In the genomic region with DNA sequence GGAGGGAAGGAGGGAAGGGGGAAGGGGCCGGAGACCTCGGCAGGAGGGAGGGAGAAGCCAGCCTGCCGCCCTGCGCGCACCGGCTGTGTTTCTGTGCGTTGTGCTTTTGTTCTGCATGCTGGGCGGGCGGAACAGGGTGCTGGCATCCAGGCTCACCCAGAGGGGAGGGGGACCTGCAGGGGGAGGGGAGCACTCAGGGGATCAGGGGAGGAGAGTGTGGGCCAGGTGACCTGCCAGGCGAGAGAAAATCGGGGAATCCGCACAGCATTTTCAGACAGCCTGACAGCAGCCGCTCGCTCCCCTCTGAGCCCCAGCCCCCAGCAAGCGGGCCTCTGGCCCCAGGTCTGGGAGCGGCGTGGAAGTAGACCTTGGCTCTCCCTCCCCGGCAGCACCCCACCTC, we compare ENCODE assay signal across 26 cellular contexts. TPM values are rescaled to one million over a fixed set of nuclear protein-coding genes. Genes with fewer than 3 reads are reported as not detected.
DNase-seq lines count a peak whose midpoint lies in the region; ATAC-seq, FAIRE-seq and TF ChIP-seq lines count a peak whose summit lies in the region.
"Had no signal": no experiment of that assay in that cellular context is flagged by ENCODE, and none has a peak within 500 bp of the region (broad histone marks: within the 10 kb centered on the region; RNA-seq: fewer than 3 reads in every experiment).

No MANE protein-coding gene starts in this region.

- no peak for FAIRE-seq in A549 (lab: Jason Lieb, UNC)
- no peak for FAIRE-seq in GM12891 (lab: Jason Lieb, UNC)
- FAIRE-seq: pancreas had no signal

- H3K27me3 ChIP-seq in Peyer's patch, result no peaks in the 10 kb centered on the region
- peaks cover 8% of the 10 kb centered on the region for H3K27me3 ChIP-seq in iPS-18a (ENCODE audit: control insufficient read depth, insufficient read depth, low read length)
- H3K27me3 ChIP-seq: ascending aorta, BLaER1, pancreas had no signal

- TF ChIP-seq CTCF in A549 (IDR thresholded peaks at IDR 0.05) (no peak), Peyer's patch (IDR thresholded peaks at IDR 0.05) (no peak), neural crest cell (conservative IDR thresholded peaks at IDR 0.05) (no peak)

- CTCF ChIA-PET in A549 (lab: Yijun Ruan, JAX), result interaction anchor here (0.6 kb wide), 1 partner anchor 158 kb away, joined by 3 read pairs; no protein-coding TSS in a partner anchor

- H3K9me3 ChIP-seq in A549, result no peaks in the 10 kb centered on the region
- H3K9me3 ChIP-seq in Peyer's patch, result no peaks in the 10 kb centered on the region
- H3K9me3 ChIP-seq in iPS-18a (ENCODE audit: control insufficient read depth, low read depth, low read length), result no peaks in the 10 kb centered on the region
- H3K9me3 ChIP-seq: ascending aorta, BLaER1, left lung, pancreas, thoracic aorta had no signal

- WGBS in A549 (ENCODE audit: missing lambda C conversion rate), result 92% methylated on average over 15 of the region's 18 CpGs

- H3K9me3 Mint-ChIP-seq in neural crest cell, result no peaks in the 10 kb centered on the region
- H3K9me3 Mint-ChIP-seq: activated CD4-positive, alpha-beta memory T cell treated with anti-CD3 and anti-CD28 coated beads, Interleukin-2, amount 10 ng/mL, durations not matched to agents 7 days and 5 days; effector memory CD8-positive, alpha-beta T cell had no signal

- no peaks in the 10 kb centered on the region for H3K36me3 ChIP-seq in Peyer's patch
- no peaks in the 10 kb centered on the region for H3K36me3 ChIP-seq in iPS-18a (ENCODE audit: control insufficient read depth, low read depth, low read length)
- H3K36me3 ChIP-seq: ascending aorta, BLaER1, heart right ventricle, left lung, pancreas, thoracic aorta, WERI-Rb-1 had no signal

- TF ChIP-seq POLR2A in A549 (IDR thresholded peaks at IDR 0.05; ENCODE audit: low read length), result no peak
- no peak for TF ChIP-seq POLR2A in Peyer's patch (IDR thresholded peaks at IDR 0.05)
- TF ChIP-seq POLR2A in GM12891 (IDR thresholded peaks at IDR 0.05; ENCODE audit: low read depth, low read length), result no peak

- DNase-seq in A549 (ENCODE audit: low read depth in 1 of 2, low spot score in 1 of 2), result no peak
- peak in 1 of 3 donors; percentile 43 for DNase-seq in Peyer's patch
- no peak for DNase-seq in neural crest cell (ENCODE audit: low read depth, low spot score)
- no peak for DNase-seq in DMS79 treated with DMSO at 0.1 percent for 48 hours (lab: John Stamatoyannopoulos, UW)
- DNase-seq in GM12891 (ENCODE audit: insufficient read length, low spot score), result no peak
- DNase-seq: activated CD4-positive, alpha-beta memory T cell treated with anti-CD3 and anti-CD28 coated beads, Interleukin-2, amount 10 ng/mL, durations not matched to agents 7 days and 5 days; activated naive CD4-positive, alpha-beta T cell treated with anti-CD3 and anti-CD28 coated beads, Interleukin-2, amount 50 U/mL, for 16 hours; activated T-cell treated with anti-CD3 and anti-CD28 coated beads, Interleukin-2, amount 50 U/mL, for 48 hours; DMS 273 treated with DMSO at 0.1 percent for 48 hours; effector memory CD8-positive, alpha-beta T cell; GM23248; heart right ventricle; left lung; MV-4-11; NCI-H187; NCI-H510A; WERI-Rb-1 had no signal

- no peak for TF ChIP-seq EP300 in A549 (IDR thresholded peaks at IDR 0.05)

- H3K27ac ChIP-seq in A549 (peak overlapping the region; percentile 21 to 67; a peak in 3 of 6 replicates), Peyer's patch (peak overlapping the region in 3 of 4 donors; percentile 32 to 95 (median 72)), iPS-18a (ENCODE audit: low read length) (no peak overlapping the region)
- H3K27ac ChIP-seq: ascending aorta, BLaER1, GM23248, heart right ventricle, left lung, thoracic aorta, WERI-Rb-1 had no signal

- H3K4me2 ChIP-seq in A549, result no peak overlapping the region
- H3K4me2 ChIP-seq: BLaER1, smooth muscle cell had no signal

- peak overlapping the region; percentile 32 for H3K4me3 Mint-ChIP-seq in neural crest cell
- H3K4me3 Mint-ChIP-seq: activated CD4-positive, alpha-beta memory T cell treated with anti-CD3 and anti-CD28 coated beads, Interleukin-2, amount 10 ng/mL, durations not matched to agents 7 days and 5 days; effector memory CD8-positive, alpha-beta T cell had no signal

- H3K4me1 Mint-ChIP-seq in neural crest cell, result peaks cover 25% of the 10 kb centered on the region

- ATAC-seq in A549 (no peak), HG03108 (IDR thresholded peaks at IDR 0.05; ENCODE audit: unreplicated experiment) (no peak), GM21360 (IDR thresholded peaks at IDR 0.05; ENCODE audit: unreplicated experiment) (no peak)
- ATAC-seq: effector memory CD8-positive, alpha-beta T cell; heart right ventricle; left lung; pancreas had no signal

- H3K9ac ChIP-seq in iPS-18a (ENCODE audit: low read length), result no peak overlapping the region
- H3K9ac ChIP-seq: BLaER1, GM23248 had no signal

- POLR2A ChIA-PET in A549 (lab: Yijun Ruan, JAX), result no interaction called here

- peaks cover 39% of the 10 kb centered on the region for H3K27me3 Mint-ChIP-seq in neural crest cell (ENCODE audit: low read depth)

- no peaks in the 10 kb centered on the region for H3K36me3 Mint-ChIP-seq in neural crest cell (ENCODE audit: low read depth)

- H3K4me3 ChIP-seq in A549 (no peak overlapping the region), Peyer's patch (no peak overlapping the region), iPS-18a (ENCODE audit: low read length) (peak overlapping the region; percentile 41)
- H3K4me3 ChIP-seq: ascending aorta, BLaER1, GM23248, heart right ventricle, left lung, pancreas, smooth muscle cell, thoracic aorta had no signal

- TF ChIP-seq RAD21 in A549 (conservative IDR thresholded peaks at IDR 0.05 in 1 of 2, IDR thresholded peaks at IDR 0.05 in 1 of 2), result no peak

- no peak overlapping the region for H3K27ac Mint-ChIP-seq in neural crest cell (ENCODE audit: unreplicated experiment)
- H3K27ac Mint-ChIP-seq: activated CD4-positive, alpha-beta memory T cell treated with anti-CD3 and anti-CD28 coated beads, Interleukin-2, amount 10 ng/mL, durations not matched to agents 7 days and 5 days; effector memory CD8-positive, alpha-beta T cell had no signal

- H3K4me1 ChIP-seq in A549 (peaks cover 50% of the 10 kb centered on the region), Peyer's patch (peaks cover 0 to 57% (median 4%) of the 10 kb centered on the region in 4 donors), iPS-18a (ENCODE audit: control insufficient read depth, low read depth, low read length) (peaks cover 16% of the 10 kb centered on the region)
- H3K4me1 ChIP-seq: ascending aorta, heart right ventricle, left lung had no signal

TF ChIP-seq in A549, 52 proteins besides CTCF, POLR2A, EP300 and RAD21:
- TF ChIP-seq POLR2AphosphoS2 (conservative IDR thresholded peaks at IDR 0.05; ENCODE audit: low read length) (no peak), NPAS2 (CRISPR knock-in tag; IDR thresholded peaks at IDR 0.05; ENCODE audit: borderline replicate concordance) (no peak), RARB (CRISPR knock-in tag; IDR thresholded peaks at IDR 0.05) (no peak), TFCP2L1 (CRISPR knock-in tag; IDR thresholded peaks at IDR 0.05) (no peak)
- TF ChIP-seq, protein P1, sequence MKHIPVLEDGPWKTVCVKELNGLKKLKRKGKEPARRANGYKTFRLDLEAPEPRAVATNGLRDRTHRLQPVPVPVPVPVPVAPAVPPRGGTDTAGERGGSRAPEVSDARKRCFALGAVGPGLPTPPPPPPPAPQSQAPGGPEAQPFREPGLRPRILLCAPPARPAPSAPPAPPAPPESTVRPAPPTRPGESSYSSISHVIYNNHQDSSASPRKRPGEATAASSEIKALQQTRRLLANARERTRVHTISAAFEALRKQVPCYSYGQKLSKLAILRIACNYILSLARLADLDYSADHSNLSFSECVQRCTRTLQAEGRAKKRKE (CRISPR knock-in tag; IDR thresholded peaks at IDR 0.05; ENCODE audit: low read depth), result no peak

TF ChIP-seq in GM12891, 5 proteins besides CTCF, POLR2A, EP300 and RAD21:
- TF ChIP-seq PAX5 (IDR thresholded peaks at IDR 0.05; ENCODE audit: insufficient read depth, low read length, severe bottlenecking), result no peak

RNA-seq across cellular contexts. Expression of a gene that starts 54.7 kb away (rescaled TPM):
- polyA plus RNA-seq in A549 (2011; rRNA removed) (3.0 and 3.3 TPM in 2 replicates), A549 (2017; fragmentation: RNase III; extraction: RNeasy Plus Mini Kit Qiagen cat#74134 plus additional on column Dnase treatment) (5.1 to 6.4 TPM (median 5.7 TPM) in 3 replicates)
- polyA plus RNA-seq in A549 (2012; cell fraction: cytosol; rRNA removed), result 5.8 and 8.1 TPM in 2 replicates
- polyA plus RNA-seq in A549 (2012; cell fraction: nucleus; rRNA removed), result 29.3 and 29.7 TPM in 2 replicates
- 5.0 and 8.3 TPM in 2 replicates for polyA minus RNA-seq in A549 (2011; rRNA and poly(A)+ RNA removed)
- total RNA-seq in Peyer's patch (10 to 100 TPM in 3 of 4 donors, 1 to 10 TPM in 1; 5.0 to 62.5 (median 31.3) TPM), neural crest cell (not detected in 2 replicates)
- polyA plus RNA-seq in GM12891 (2012; ENCODE audit: low read depth, missing spikeins), result 0.10 TPM
- total RNA-seq: activated CD4-positive, alpha-beta memory T cell treated with anti-CD3 and anti-CD28 coated beads, Interleukin-2, amount 10 ng/mL, durations not matched to agents 7 days and 5 days; T-helper 1 cell treated with Interleukin-12 subunit alpha and Interleukin-12 subunit beta and Interleukin-4 antibody, amounts not matched to agents 30 ng/mL and 1 ng/mL, for 36 hours had no signal
